Comparison of ENCODE assay signal across 8 cellular contexts in genomic region chr19:54481326-54481930, GRCh38. TPM values are rescaled to one million over a fixed set of nuclear protein-coding genes. Genes with fewer than 3 reads are reported as not detected.
DNase-seq lines count a peak whose midpoint lies in the region; ATAC-seq and TF ChIP-seq lines count a peak whose summit lies in the region.

No MANE protein-coding gene starts in this region.

- no peaks in the 10 kb centered on the region for H3K4me1 ChIP-seq in psoas muscle

- POLR2A ChIA-PET in GM10248 (lab: Yijun Ruan, JAX), result no interaction called here

- no peak overlapping the region for H3K4me3 ChIP-seq in psoas muscle

- no peak overlapping the region for H3K27ac ChIP-seq in psoas muscle

- ATAC-seq in psoas muscle, result no peak
- no peak for ATAC-seq in HG03378 (IDR thresholded peaks at IDR 0.05; ENCODE audit: unreplicated experiment)
- no peak for ATAC-seq in HG03521 (IDR thresholded peaks at IDR 0.05; ENCODE audit: unreplicated experiment)

- intact Hi-C loops in psoas muscle (cut with DNase I), result loop anchor here in 1 of 2 donors (5.0 kb wide), 1 partner anchor 196 kb away; no protein-coding TSS in a partner anchor

- 11 to 14% (median 11%) methylated on average over 16 of the region's 16 CpGs for WGBS in psoas muscle, 3 donors

- TF ChIP-seq CTCF in GM10248 (IDR thresholded peaks at IDR 0.05; ENCODE audit: control extremely low read depth, extremely low read depth, low read depth, missing control alignments) (peak; percentile 58), psoas muscle (IDR thresholded peaks at IDR 0.05) (peak; percentile 47)

- no peaks in the 10 kb centered on the region for H3K9me3 ChIP-seq in psoas muscle

- CTCF ChIA-PET in GM10248 (lab: Yijun Ruan, JAX), result interaction anchor here (0.7 to 6.6 kb wide), 23 partner anchors 8 to 436 kb away, joined by 3 to 129 read pairs (median 4); partner anchors contain the start of genes CDC42EP5 and LILRB1

- peak; percentile 45 to 54 for DNase-seq in AML-193 (lab: John Stamatoyannopoulos, UW)
- peak; percentile 61 for DNase-seq in GM10248 (ENCODE audit: extremely low spot score)
- DNase-seq in NCI-H2171 treated with DMSO at 0.1 percent for 48 hours (lab: John Stamatoyannopoulos, UW), result peak; percentile 60
- DNase-seq in activated CD8-positive, alpha-beta memory T cell treated with anti-CD3 and anti-CD28 coated beads, Interleukin-2, amount 50 U/mL, for 48 hours, result peak; percentile 66
- DNase-seq in globus pallidus (ENCODE audit: low spot score), result peak; percentile 35
- DNase-seq in psoas muscle, result no peak

- H3K27me3 ChIP-seq in psoas muscle (ENCODE audit: insufficient read depth in 3 of 3, low read length in 2 of 3), result peaks cover 0 to 15% (median 0%) of the 10 kb centered on the region in 3 donors

- H3K36me3 ChIP-seq in psoas muscle (ENCODE audit: insufficient read depth in 1 of 2, low read depth in 1 of 2), result no peaks in the 10 kb centered on the region

RNA-seq across cellular contexts. Expression of gene CDC42EP5, which starts 8.3 kb away (rescaled TPM):
- total RNA-seq in psoas muscle, result 1 to 10 TPM; 5.0 to 7.4 (median 6.0) TPM
- 1 to 10 TPM; 1.1 to 4.1 (median 3.1) TPM for polyA plus RNA-seq in psoas muscle

RNA-seq across cellular contexts. Expression of gene LENG9, which starts 17.9 kb away (rescaled TPM):
- 1 to 10 TPM; 2.0 to 3.7 (median 2.7) TPM for total RNA-seq in psoas muscle
- polyA plus RNA-seq in psoas muscle, result 1 to 10 TPM; 1.7 to 3.9 (median 3.7) TPM

RNA-seq across cellular contexts. Expression of gene LAIR2, which starts 21.2 kb away (rescaled TPM):
- not detected for total RNA-seq in psoas muscle
- polyA plus RNA-seq in psoas muscle, result not detected

RNA-seq across cellular contexts. Expression of gene LENG8, which starts 32.4 kb away (rescaled TPM):
- total RNA-seq in psoas muscle, result 10 to 100 TPM; 28.2 to 60.2 (median 41.8) TPM
- polyA plus RNA-seq in psoas muscle, result 10 to 100 TPM; 21.7 to 28.6 (median 27.2) TPM

Comparison
In these comparisons a context has a peak if more than half of its experiments do, and no peak if none do; other contexts are left out.
1. DNase-seq: peak in AML-193 (2 of 2), GM10248 (single experiment), NCI-H2171 treated with DMSO at 0.1 percent for 48 hours (single experiment), activated CD8-positive, alpha-beta memory T cell treated with anti-CD3 and anti-CD28 coated beads, Interleukin-2, amount 50 U/mL, for 48 hours (single experiment) and globus pallidus (single experiment); none in psoas muscle (0 of 2).